ENCODE assay signal across 8 cellular contexts in genomic region chr14:68231832-68232642, GRCh38.
DNase-seq lines count a peak whose midpoint lies in the region; ATAC-seq and TF ChIP-seq lines count a peak whose summit lies in the region.

No MANE protein-coding gene starts in this region.

- no peak for TF ChIP-seq CTCF in cardiac fibroblast (IDR thresholded peaks at IDR 0.05; ENCODE audit: low read depth, low read length)
- TF ChIP-seq CTCF in right lobe of liver (IDR thresholded peaks at IDR 0.05) = no peak
- TF ChIP-seq CTCF in tibial nerve (IDR thresholded peaks at IDR 0.05) = no peak

- peaks cover 0 to 58% (median 14%) of the 10 kb centered on the region in 4 donors for H3K4me1 ChIP-seq in right lobe of liver
- peaks cover 0 to 33% (median 20%) of the 10 kb centered on the region in 4 donors for H3K4me1 ChIP-seq in tibial nerve

- H3K9me3 ChIP-seq in right lobe of liver = no peaks in the 10 kb centered on the region
- H3K9me3 ChIP-seq in tibial nerve = no peaks in the 10 kb centered on the region

- H3K27me3 ChIP-seq in right lobe of liver = no peaks in the 10 kb centered on the region
- no peaks in the 10 kb centered on the region for H3K27me3 ChIP-seq in tibial nerve

- ATAC-seq in HG02885 (IDR thresholded peaks at IDR 0.05; ENCODE audit: poor library complexity, unreplicated experiment) (peak; percentile 21), right lobe of liver (peak in 1 of 4 donors; percentile 3)

- no peak for TF ChIP-seq POLR2A in right lobe of liver (IDR thresholded peaks at IDR 0.05)
- no peak for TF ChIP-seq POLR2A in tibial nerve (IDR thresholded peaks at IDR 0.05)

- peak; percentile 61 to 75 for DNase-seq in cardiac fibroblast (ENCODE audit: low read depth in 2 of 2)
- no peak for DNase-seq in right lobe of liver
- DNase-seq in tibial nerve (ENCODE audit: low spot score in 2 of 2) = no peak
- DNase-seq in DMS79 (lab: John Stamatoyannopoulos, UW) = no peak
- no peak for DNase-seq in COLO829 (ENCODE audit: low spot score)
- DNase-seq in foreskin melanocyte = no peak
- DNase-seq in stimulated activated CD4-positive, alpha-beta T cell treated with anti-CD3 and anti-CD28 coated beads, Interleukin-1b, Interleukin-23, amount 100 ng/mL, for 48 hours = no peak

- no peaks in the 10 kb centered on the region for H3K36me3 ChIP-seq in right lobe of liver
- no peaks in the 10 kb centered on the region for H3K36me3 ChIP-seq in tibial nerve

- H3K4me3 ChIP-seq in cardiac fibroblast (replicated peaks in 1 of 2; ENCODE audit: low read depth in 2 of 2, low read length in 2 of 2) (no peak overlapping the region), right lobe of liver (no peak overlapping the region), tibial nerve (no peak overlapping the region)

- H3K27ac ChIP-seq in right lobe of liver (peak overlapping the region; percentile 80 to 93 (median 84)), tibial nerve (peak overlapping the region in 3 of 4 donors; percentile 64 to 82 (median 76))

- intact Hi-C loops in right lobe of liver (cut with DNase I) = no loop called here

- no peak for TF ChIP-seq EP300 in tibial nerve (IDR thresholded peaks at IDR 0.05)

- WGBS in right lobe of liver (ENCODE audit: insufficient coverage, low coverage, low lambda C conversion rate, missing lambda C conversion rate) = 20% methylated on average over 2 of the region's 2 CpGs
- 43 to 52% methylated on average over 2 of the region's 2 CpGs for WGBS in tibial nerve, 2 donors

Comparison
In these comparisons a context has a peak if more than half of its experiments do, and no peak if none do; other contexts are left out.
1. DNase-seq: peak in cardiac fibroblast (2 of 2); none in right lobe of liver (0 of 3), tibial nerve (0 of 2), DMS79 (single experiment), COLO829 (single experiment), foreskin melanocyte (single experiment) and stimulated activated CD4-positive, alpha-beta T cell treated with anti-CD3 and anti-CD28 coated beads, Interleukin-1b, Interleukin-23, amount 100 ng/mL, for 48 hours (single experiment).